8 cellular contexts compared by ENCODE assay signal in genomic region chr19:41354343-41354974, GRCh38. TPM values are rescaled to one million over a fixed set of nuclear protein-coding genes. Genes with fewer than 3 reads are reported as not detected.
A peak's percentile ranks its signal among the peaks of the same experiment; 100 is the strongest.
DNase-seq lines count a peak whose midpoint lies in the region; ATAC-seq, FAIRE-seq and TF ChIP-seq lines count a peak whose summit lies in the region.

No MANE protein-coding gene starts in this region.

- intact Hi-C loops in CD8-positive, alpha-beta T cell (cut with DNase I, micrococcal nuclease): loop anchor here (1.0 to 10.0 kb wide), 8 partner anchors 9 to 912 kb away; partner anchors contain the start of genes COQ8B (in 2 of the 2), ITPKC (in 2 of the 2), BCKDHA (in 1 of the 2) and ERICH4 (in 1 of the 2)
- intact Hi-C loops in ovary (cut with DNase I): loop anchor here in 1 of 4 donors (5.0 kb wide), 1 partner anchor 42 kb away; the partner anchor contains the start of gene CCDC97

- no peaks in the 10 kb centered on the region for H3K9me3 Mint-ChIP-seq in CD8-positive, alpha-beta T cell
- peaks cover 4% of the 10 kb centered on the region for H3K9me3 Mint-ChIP-seq in endothelial cell (ENCODE audit: unreplicated experiment)

- H3K4me1 ChIP-seq in CD8-positive, alpha-beta T cell (ENCODE audit: insufficient read depth, low read length): peaks cover 65% of the 10 kb centered on the region
- H3K4me1 ChIP-seq in ovary (ENCODE audit: insufficient read depth): peaks cover 12% of the 10 kb centered on the region

- TF ChIP-seq CTCF in CD8-positive, alpha-beta T cell (IDR thresholded peaks at IDR 0.05): peak; percentile 6
- TF ChIP-seq CTCF in NB4 (IDR thresholded peaks at IDR 0.05; ENCODE audit: low read depth, low read length): no peak
- TF ChIP-seq CTCF in endothelial cell (IDR thresholded peaks at IDR 0.05; ENCODE audit: unreplicated experiment): peak; percentile 21
- TF ChIP-seq CTCF in ovary (IDR thresholded peaks at IDR 0.05): no peak

- no peak for ATAC-seq in CD8-positive, alpha-beta T cell
- ATAC-seq in GM18858 (IDR thresholded peaks at IDR 0.05; ENCODE audit: unreplicated experiment) (no peak), GM18519 (IDR thresholded peaks at IDR 0.05; ENCODE audit: low FRiP score, unreplicated experiment) (no peak)

- FAIRE-seq in GM12891 (lab: Jason Lieb, UNC): no peak

- TF ChIP-seq EP300 in ovary (IDR thresholded peaks at IDR 0.05): no peak

- H3K36me3 Mint-ChIP-seq in CD8-positive, alpha-beta T cell: peaks cover 24% of the 10 kb centered on the region
- peaks cover 16% of the 10 kb centered on the region for H3K36me3 Mint-ChIP-seq in endothelial cell (ENCODE audit: low read depth, unreplicated experiment)

- TF ChIP-seq POLR2A in NB4 (IDR thresholded peaks at IDR 0.05; ENCODE audit: extremely low read depth, insufficient read length) (no peak), ovary (IDR thresholded peaks at IDR 0.05) (no peak), GM12891 (IDR thresholded peaks at IDR 0.05; ENCODE audit: low read depth, low read length) (no peak)

- H3K27ac ChIP-seq in CD8-positive, alpha-beta T cell (ENCODE audit: low read depth, low read length): peak overlapping the region; percentile 55
- peak overlapping the region; percentile 65 to 73 for H3K27ac ChIP-seq in ovary

- peak overlapping the region; percentile 96 for H3K27ac Mint-ChIP-seq in CD8-positive, alpha-beta T cell
- no peak overlapping the region for H3K27ac Mint-ChIP-seq in endothelial cell (ENCODE audit: unreplicated experiment)

- H3K4me1 Mint-ChIP-seq in CD8-positive, alpha-beta T cell (ENCODE audit: low read depth): peaks cover 53% of the 10 kb centered on the region
- peaks cover 31% of the 10 kb centered on the region for H3K4me1 Mint-ChIP-seq in endothelial cell (ENCODE audit: unreplicated experiment)

- no peaks in the 10 kb centered on the region for H3K27me3 ChIP-seq in CD8-positive, alpha-beta T cell (ENCODE audit: insufficient read depth, low read length)
- H3K27me3 ChIP-seq in ovary: no peaks in the 10 kb centered on the region

- POLR2A ChIA-PET in CD8-positive, alpha-beta T cell (lab: Charles Lee): interaction anchor here (0.8 to 6.1 kb wide), 4 partner anchors 10 to 91 kb away, joined by 3 to 57 read pairs (median 25); partner anchors contain the start of genes B9D2 and HNRNPUL1

- WGBS in ovary, 3 donors: 85 to 90% (median 87%) methylated on average over 24 of the region's 24 CpGs

- no peaks in the 10 kb centered on the region for H3K9me3 ChIP-seq in CD8-positive, alpha-beta T cell (ENCODE audit: low read length)
- no peaks in the 10 kb centered on the region for H3K9me3 ChIP-seq in ovary

- H3K4me3 Mint-ChIP-seq in CD8-positive, alpha-beta T cell: peak overlapping the region; percentile 95
- H3K4me3 Mint-ChIP-seq in endothelial cell (ENCODE audit: unreplicated experiment): peak overlapping the region; percentile 87

- CTCF ChIA-PET in CD8-positive, alpha-beta T cell (lab: Charles Lee): interaction anchor here (1.0 to 6.2 kb wide), 9 partner anchors 10 to 216 kb away, joined by 3 to 41 read pairs (median 4); partner anchors contain the start of genes B9D2 and HNRNPUL1

- H3K27me3 Mint-ChIP-seq in CD8-positive, alpha-beta T cell (ENCODE audit: low read depth): no peaks in the 10 kb centered on the region
- H3K27me3 Mint-ChIP-seq in endothelial cell (ENCODE audit: unreplicated experiment): peaks cover 23% of the 10 kb centered on the region

- H3K36me3 ChIP-seq in CD8-positive, alpha-beta T cell (ENCODE audit: insufficient read depth, low read length): no peaks in the 10 kb centered on the region
- H3K36me3 ChIP-seq in ovary: no peaks in the 10 kb centered on the region

- H3K4me3 ChIP-seq in CD8-positive, alpha-beta T cell (ENCODE audit: low read depth, low read length): peak overlapping the region; percentile 48
- H3K4me3 ChIP-seq in NB4 (ENCODE audit: low read depth, low read length) (peak overlapping the region; percentile 38), ovary (peak overlapping the region; percentile 60)

- DNase-seq in CD8-positive, alpha-beta T cell: no peak
- DNase-seq in NB4 (ENCODE audit: low read depth) (no peak), endothelial cell (ENCODE audit: low spot score) (no peak), ovary (peak in 4 of 5 donors; percentile 42 to 56 (median 56)), DMS53 treated with DMSO at 0.1 percent for 48 hours (lab: John Stamatoyannopoulos, UW; ENCODE audit: unreplicated experiment) (no peak), GM12891 (ENCODE audit: insufficient read length, low spot score) (no peak)

TF ChIP-seq in GM12891, 5 proteins besides CTCF, POLR2A, EP300 and RAD21:
- TF ChIP-seq POLR2AphosphoS5 (IDR thresholded peaks at IDR 0.05; ENCODE audit: low read depth, low read length) (no peak), SPI1 (IDR thresholded peaks at IDR 0.05; ENCODE audit: low read depth, low read length) (no peak), PAX5 (IDR thresholded peaks at IDR 0.05; ENCODE audit: insufficient read depth, low read length, severe bottlenecking) (no peak), POU2F2 (IDR thresholded peaks at IDR 0.05; ENCODE audit: low read depth, low read length) (no peak), TAF1 (IDR thresholded peaks at IDR 0.05; ENCODE audit: low read depth, low read length) (no peak)
TF ChIP-seq in GM12891: peak in this region for 0.

RNA-seq across cellular contexts. Expression of gene TGFB1, which starts 0.7 kb away (rescaled TPM):
- total RNA-seq in CD8-positive, alpha-beta T cell: 100 to 1,000 TPM; 652 to 710 TPM
- total RNA-seq in endothelial cell (ENCODE audit: unreplicated experiment) (193 TPM), ovary (10 to 100 TPM in 6 of 7 donors, 1 to 10 TPM in 1; 9.1 to 31.8 (median 22.1) TPM)
- 10 to 100 TPM; 14.2 to 18.1 TPM for polyA plus RNA-seq in ovary
- polyA plus RNA-seq in GM12891 (2012; ENCODE audit: low read depth, missing spikeins): 61.9 TPM

RNA-seq across cellular contexts. Expression of gene B9D2, which starts 9.5 kb away (rescaled TPM):
- total RNA-seq in CD8-positive, alpha-beta T cell: 10 to 100 TPM; 19.6 to 25.9 TPM
- total RNA-seq in endothelial cell (ENCODE audit: unreplicated experiment) (6.8 TPM), ovary (1 to 10 TPM; 2.6 to 6.5 (median 4.7) TPM)
- polyA plus RNA-seq in ovary: 1 to 10 TPM in 1 of 2 donors, under 1 TPM in 1; 0.83 to 7.2 TPM
- 8.1 TPM for polyA plus RNA-seq in GM12891 (2012; ENCODE audit: low read depth, missing spikeins)

RNA-seq across cellular contexts. Expression of gene TMEM91, which starts 21.9 kb away (rescaled TPM):
- total RNA-seq in CD8-positive, alpha-beta T cell: 1 to 10 TPM; 7.8 to 9.7 TPM
- 7.6 TPM for total RNA-seq in endothelial cell (ENCODE audit: unreplicated experiment)
- total RNA-seq in ovary: 10 to 100 TPM in 3 of 7 donors, 1 to 10 TPM in 4; 6.5 to 22.3 (median 9.9) TPM
- 10 to 100 TPM in 1 of 2 donors, 1 to 10 TPM in 1; 6.2 to 16.1 TPM for polyA plus RNA-seq in ovary
- polyA plus RNA-seq in GM12891 (2012; ENCODE audit: low read depth, missing spikeins): 7.1 TPM

RNA-seq across cellular contexts. Expression of gene EXOSC5, which starts 42.7 kb away (rescaled TPM):
- 1 to 10 TPM; 4.1 to 5.5 TPM for total RNA-seq in CD8-positive, alpha-beta T cell
- total RNA-seq in endothelial cell (ENCODE audit: unreplicated experiment): 15.2 TPM
- 10 to 100 TPM in 4 of 7 donors, 1 to 10 TPM in 3; 6.6 to 25.0 (median 13.8) TPM for total RNA-seq in ovary
- polyA plus RNA-seq in ovary: 10 to 100 TPM in 1 of 2 donors, 1 to 10 TPM in 1; 1.5 to 24.6 TPM
- 95.3 TPM for polyA plus RNA-seq in GM12891 (2012; ENCODE audit: low read depth, missing spikeins)

RNA-seq across cellular contexts. Expression of gene BCKDHA, which starts 43.2 kb away (rescaled TPM):
- total RNA-seq in CD8-positive, alpha-beta T cell: 10 to 100 TPM; 19.4 to 20.5 TPM
- total RNA-seq in endothelial cell (ENCODE audit: unreplicated experiment): 25.0 TPM
- total RNA-seq in ovary: 10 to 100 TPM; 14.3 to 31.6 (median 19.0) TPM
- polyA plus RNA-seq in ovary: 10 to 100 TPM in 1 of 2 donors, 1 to 10 TPM in 1; 3.8 to 43.8 TPM
- polyA plus RNA-seq in GM12891 (2012; ENCODE audit: low read depth, missing spikeins): 84.2 TPM

Comparison
In these comparisons a context has a peak if more than half of its experiments do, and no peak if none do; other contexts are left out.
1. DNase-seq: peak in ovary (4 of 5); none in CD8-positive, alpha-beta T cell (0 of 7), NB4 (single experiment), endothelial cell (single experiment), DMS53 treated with DMSO at 0.1 percent for 48 hours (single experiment) and GM12891 (single experiment).
2. CTCF ChIP-seq: peak in CD8-positive, alpha-beta T cell (single experiment) and endothelial cell (single experiment); none in NB4 (single experiment) and ovary (0 of 3).
3. Peak in every context shown above with its lines, with median percentiles within 50 percentile points of each other: H3K4me3 ChIP-seq.